ENCODE assay signal across 8 cellular contexts in the genomic region with DNA sequence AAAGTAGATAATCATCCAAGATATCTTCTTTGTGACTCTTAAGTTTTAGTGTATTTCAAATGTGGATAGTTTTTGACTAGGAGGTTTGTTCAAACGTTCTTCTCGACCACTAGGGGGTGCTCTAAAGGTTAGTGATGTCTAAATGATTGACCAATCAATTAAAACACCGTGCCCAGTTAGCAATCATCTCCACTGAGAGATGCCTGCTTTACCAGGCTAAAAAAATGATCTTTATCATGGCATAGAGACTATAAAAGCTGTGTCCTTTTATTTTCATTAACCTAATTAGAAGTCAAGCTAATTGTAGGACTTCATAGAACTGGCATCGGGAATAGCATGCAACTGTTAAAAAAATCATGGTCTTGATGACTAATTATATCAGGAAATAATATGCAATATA.
DNase-seq lines count a peak whose midpoint lies in the region; ATAC-seq, FAIRE-seq and TF ChIP-seq lines count a peak whose summit lies in the region.

No MANE protein-coding gene starts in this region.

- CTCF ChIA-PET in BJ (lab: Yijun Ruan, JAX), result interaction anchor here (0.6 to 2.9 kb wide), 32 partner anchors 9 to 1599 kb away, joined by 3 to 21 read pairs (median 4); no protein-coding TSS in a partner anchor

- H3K9me3 ChIP-seq in adipocyte (ENCODE audit: control insufficient read depth, low read length) (no peaks in the 10 kb centered on the region), kidney (ENCODE audit: control insufficient read depth in 1 of 2, low read length in 2 of 2) (no peaks in the 10 kb centered on the region), thyroid gland (no peaks in the 10 kb centered on the region)

- no peak for TF ChIP-seq POLR2A in thyroid gland (IDR thresholded peaks at IDR 0.05)

- POLR2A ChIA-PET in BJ (lab: Charles Lee), result no interaction called here

- in situ Hi-C loops in GM13977 (cut with MboI; ENCODE audit: low pct_unique_long_range_greater_than_20kb, low sequenced_read_pairs, unreplicated experiment), result no loop called here

- ATAC-seq in GM18498 (IDR thresholded peaks at IDR 0.05; ENCODE audit: unreplicated experiment), result no peak

- H3K27ac ChIP-seq in kidney (ENCODE audit: low read depth in 2 of 2, low read length in 2 of 2), result peak overlapping the region; percentile 38 to 68
- peak overlapping the region in 1 of 3 donors; percentile 89 for H3K27ac ChIP-seq in thyroid gland

- peak overlapping the region; percentile 75 for H3K9ac ChIP-seq in adipocyte (ENCODE audit: low read length)
- no peak overlapping the region for H3K9ac ChIP-seq in kidney (ENCODE audit: low read length in 2 of 2)

- no peak for DNase-seq in BJ (ENCODE audit: low read depth)
- DNase-seq in GM13977 (ENCODE audit: low spot score), result peak; percentile 58
- DNase-seq in NCI-H345 treated with DMSO at 0.1 percent for 48 hours (lab: John Stamatoyannopoulos, UW; ENCODE audit: unreplicated experiment), result peak; percentile 59
- DNase-seq in adipocyte (ENCODE audit: low read depth), result peak; percentile 92
- no peak for DNase-seq in kidney
- no peak for DNase-seq in thyroid gland
- no peak for DNase-seq in occipital lobe (lab: John Stamatoyannopoulos, UW)

- H3K36me3 ChIP-seq in BJ (ENCODE audit: control insufficient read depth, insufficient read depth, low read length) (no peaks in the 10 kb centered on the region), adipocyte (ENCODE audit: control insufficient read depth, insufficient read depth, low read length, severe bottlenecking) (no peaks in the 10 kb centered on the region), kidney (ENCODE audit: control insufficient read depth in 1 of 2, insufficient read depth in 2 of 2, low read length in 2 of 2) (no peaks in the 10 kb centered on the region), thyroid gland (no peaks in the 10 kb centered on the region)

- TF ChIP-seq CTCF in BJ (IDR thresholded peaks at IDR 0.05; ENCODE audit: insufficient read depth, low read depth, low read length) (peak; percentile 63), GM13977 (IDR thresholded peaks at IDR 0.05; ENCODE audit: extremely low read depth, insufficient read depth, missing control alignments) (peak; percentile 57), kidney (IDR thresholded peaks at IDR 0.05; ENCODE audit: borderline replicate concordance, extremely low read depth, insufficient read depth) (peak; percentile 42), thyroid gland (IDR thresholded peaks at IDR 0.05) (peak; percentile 54 to 76 (median 60))

- H3K27me3 ChIP-seq in BJ (ENCODE audit: control insufficient read depth, insufficient read depth, low read length) (no peaks in the 10 kb centered on the region), adipocyte (replicated peaks; ENCODE audit: control insufficient read depth, insufficient read depth, low read length) (no peaks in the 10 kb centered on the region), thyroid gland (no peaks in the 10 kb centered on the region)

- peaks cover 70% of the 10 kb centered on the region for H3K4me1 ChIP-seq in adipocyte (ENCODE audit: control insufficient read depth, insufficient read depth, low read length)
- H3K4me1 ChIP-seq in kidney (ENCODE audit: control insufficient read depth in 1 of 2, insufficient read depth in 1 of 2, low read depth in 1 of 2, low read length in 2 of 2), result peaks cover 37 to 44% of the 10 kb centered on the region in 2 donors
- H3K4me1 ChIP-seq in thyroid gland, result peaks cover 27 to 69% of the 10 kb centered on the region in 2 donors

- no peak for FAIRE-seq in kidney (lab: Jason Lieb, UNC)

- H3K4me3 ChIP-seq in BJ (ENCODE audit: low read depth, low read length), result no peak overlapping the region
- no peak overlapping the region for H3K4me3 ChIP-seq in adipocyte (ENCODE audit: low read length)
- H3K4me3 ChIP-seq in kidney (ENCODE audit: low read length in 2 of 2), result no peak overlapping the region
- H3K4me3 ChIP-seq in thyroid gland (replicated peaks in 1 of 3), result no peak overlapping the region

- 25 to 28% methylated on average over 4 of the region's 4 CpGs for WGBS in thyroid gland, 2 donors

- intact Hi-C loops in kidney (cut with DNase I), result no loop called here
- intact Hi-C loops in thyroid gland (cut with DNase I), result no loop called here

Comparison
In these comparisons a context has a peak if more than half of its experiments do, and no peak if none do; other contexts are left out.
1. DNase-seq: peak in GM13977 (single experiment), NCI-H345 treated with DMSO at 0.1 percent for 48 hours (single experiment) and adipocyte (single experiment); none in BJ (single experiment), kidney (single experiment), thyroid gland (0 of 2) and occipital lobe (single experiment).
2. Peak in every context shown above with its lines, with median percentiles within 50 percentile points of each other: CTCF ChIP-seq.